In the genomic region with DNA sequence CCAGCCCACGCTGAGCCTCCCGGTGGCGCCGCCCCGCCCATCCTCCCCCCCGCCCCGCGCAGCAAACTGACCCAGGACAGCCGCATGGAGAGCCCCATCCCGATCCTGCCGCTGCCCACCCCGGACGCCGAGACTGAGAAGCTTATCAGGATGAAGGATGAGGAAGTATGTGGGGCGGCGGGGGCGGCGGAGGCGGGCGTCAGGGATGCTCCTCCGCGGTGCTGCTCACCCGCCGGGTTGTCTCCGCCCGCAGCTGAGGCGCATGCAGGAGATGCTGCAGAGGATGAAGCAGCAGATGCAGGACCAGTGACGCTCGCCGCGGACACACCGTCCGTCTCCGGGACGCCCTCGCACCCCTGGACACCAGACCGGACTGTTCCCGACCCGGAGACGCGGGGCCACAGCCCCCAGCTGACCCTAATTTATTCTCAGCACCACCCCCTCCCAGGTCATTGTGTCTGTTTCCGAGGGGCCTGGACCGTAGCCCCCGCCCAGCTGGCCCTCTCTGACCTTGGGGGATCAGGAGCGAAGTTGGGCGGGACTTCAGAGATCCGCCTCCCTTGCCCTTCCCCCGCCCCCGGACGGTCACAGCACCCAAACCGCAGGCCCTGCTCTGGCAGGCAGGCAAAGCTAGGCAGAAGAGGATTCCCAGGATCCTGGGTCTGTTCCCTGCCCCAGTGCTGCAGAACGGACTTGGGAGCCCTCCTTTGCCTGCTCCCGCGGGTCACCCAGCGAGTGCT, we compare ENCODE assay signal across 1 cellular context.
TF ChIP-seq lines count a peak whose summit lies in the region.

No MANE protein-coding gene starts in this region.

TF ChIP-seq in HCT116, 20 proteins besides CTCF, POLR2A, EP300 and RAD21 (continued from another document):
- TF ChIP-seq, protein P1, sequence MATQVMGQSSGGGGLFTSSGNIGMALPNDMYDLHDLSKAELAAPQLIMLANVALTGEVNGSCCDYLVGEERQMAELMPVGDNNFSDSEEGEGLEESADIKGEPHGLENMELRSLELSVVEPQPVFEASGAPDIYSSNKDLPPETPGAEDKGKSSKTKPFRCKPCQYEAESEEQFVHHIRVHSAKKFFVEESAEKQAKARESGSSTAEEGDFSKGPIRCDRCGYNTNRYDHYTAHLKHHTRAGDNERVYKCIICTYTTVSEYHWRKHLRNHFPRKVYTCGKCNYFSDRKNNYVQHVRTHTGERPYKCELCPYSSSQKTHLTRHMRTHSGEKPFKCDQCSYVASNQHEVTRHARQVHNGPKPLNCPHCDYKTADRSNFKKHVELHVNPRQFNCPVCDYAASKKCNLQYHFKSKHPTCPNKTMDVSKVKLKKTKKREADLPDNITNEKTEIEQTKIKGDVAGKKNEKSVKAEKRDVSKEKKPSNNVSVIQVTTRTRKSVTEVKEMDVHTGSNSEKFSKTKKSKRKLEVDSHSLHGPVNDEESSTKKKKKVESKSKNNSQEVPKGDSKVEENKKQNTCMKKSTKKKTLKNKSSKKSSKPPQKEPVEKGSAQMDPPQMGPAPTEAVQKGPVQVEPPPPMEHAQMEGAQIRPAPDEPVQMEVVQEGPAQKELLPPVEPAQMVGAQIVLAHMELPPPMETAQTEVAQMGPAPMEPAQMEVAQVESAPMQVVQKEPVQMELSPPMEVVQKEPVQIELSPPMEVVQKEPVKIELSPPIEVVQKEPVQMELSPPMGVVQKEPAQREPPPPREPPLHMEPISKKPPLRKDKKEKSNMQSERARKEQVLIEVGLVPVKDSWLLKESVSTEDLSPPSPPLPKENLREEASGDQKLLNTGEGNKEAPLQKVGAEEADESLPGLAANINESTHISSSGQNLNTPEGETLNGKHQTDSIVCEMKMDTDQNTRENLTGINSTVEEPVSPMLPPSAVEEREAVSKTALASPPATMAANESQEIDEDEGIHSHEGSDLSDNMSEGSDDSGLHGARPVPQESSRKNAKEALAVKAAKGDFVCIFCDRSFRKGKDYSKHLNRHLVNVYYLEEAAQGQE (IDR thresholded peaks at IDR 0.05; ENCODE audit: low read depth) = no peak
- no peak for TF ChIP-seq TCF7L2 (IDR thresholded peaks at IDR 0.05; ENCODE audit: borderline replicate concordance, extremely low read depth, insufficient read depth, insufficient read length)
